ENCODE assay signal across 8 cellular contexts in genomic region chr6:163707385-163708355, GRCh38.
DNase-seq lines count a peak whose midpoint lies in the region; ATAC-seq and TF ChIP-seq lines count a peak whose summit lies in the region.

No MANE protein-coding gene starts in this region.

- H3K4me1 Mint-ChIP-seq in IgD-negative memory B cell (peaks cover 65 to 74% (median 73%) of the 10 kb centered on the region in 3 donors), osteocyte (ENCODE audit: unreplicated experiment) (no peaks in the 10 kb centered on the region)

- H3K9me3 Mint-ChIP-seq in IgD-negative memory B cell: no peaks in the 10 kb centered on the region
- H3K9me3 Mint-ChIP-seq in osteocyte (ENCODE audit: unreplicated experiment): no peaks in the 10 kb centered on the region

- DNase-seq in occipital lobe (lab: John Stamatoyannopoulos, UW) (peak; percentile 34), NCI-H2196 (lab: John Stamatoyannopoulos, UW; ENCODE audit: unreplicated experiment) (no peak), osteocyte (ENCODE audit: extremely low spot score, unreplicated experiment) (no peak), left colon (no peak), T1000 (lab: John Stamatoyannopoulos, UW) (no peak)

- H3K27ac Mint-ChIP-seq in IgD-negative memory B cell (peak overlapping the region in 2 of 3 donors; percentile 8 to 61), osteocyte (ENCODE audit: unreplicated experiment) (no peak overlapping the region)

- intact Hi-C loops in left colon (cut with DNase I, micrococcal nuclease): no loop called here

- peak; percentile 43 for ATAC-seq in GM18868 (IDR thresholded peaks at IDR 0.05; ENCODE audit: unreplicated experiment)
- peak; percentile 41 for ATAC-seq in GM21825 (IDR thresholded peaks at IDR 0.05; ENCODE audit: unreplicated experiment)
- ATAC-seq in left colon: no peak

- H3K27me3 Mint-ChIP-seq in IgD-negative memory B cell (no peaks in the 10 kb centered on the region), osteocyte (ENCODE audit: unreplicated experiment) (no peaks in the 10 kb centered on the region)

- TF ChIP-seq CTCF in osteocyte (IDR thresholded peaks at IDR 0.05): no peak

- H3K36me3 Mint-ChIP-seq in IgD-negative memory B cell (no peaks in the 10 kb centered on the region), osteocyte (ENCODE audit: unreplicated experiment) (no peaks in the 10 kb centered on the region)

- H3K4me3 Mint-ChIP-seq in IgD-negative memory B cell (peak overlapping the region in 3 of 4 donors; percentile 46 to 70 (median 67)), osteocyte (ENCODE audit: unreplicated experiment) (no peak overlapping the region)
